In genomic region chr5:92309336-92309991, GRCh38 we compare ENCODE assay signal across 8 cellular contexts.
DNase-seq lines count a peak whose midpoint lies in the region; ATAC-seq, FAIRE-seq and TF ChIP-seq lines count a peak whose summit lies in the region.

No MANE protein-coding gene starts in this region.

- TF ChIP-seq CTCF in GM13977 (IDR thresholded peaks at IDR 0.05; ENCODE audit: extremely low read depth, insufficient read depth, missing control alignments) = peak; percentile 55

- no peaks in the 10 kb centered on the region for H3K36me3 ChIP-seq in effector memory CD4-positive, alpha-beta T cell (ENCODE audit: control insufficient read depth, insufficient read depth, low read length)

- no peaks in the 10 kb centered on the region for H3K27me3 ChIP-seq in effector memory CD4-positive, alpha-beta T cell (replicated peaks; ENCODE audit: control insufficient read depth, insufficient read depth, low read length, poor library complexity, severe bottlenecking)

- FAIRE-seq in A204.1 (lab: Jason Lieb, UNC) = peak; percentile 100
- peak; percentile 95 for FAIRE-seq in endometrium (lab: Jason Lieb, UNC)

- no peak overlapping the region for H3K4me3 ChIP-seq in effector memory CD4-positive, alpha-beta T cell (ENCODE audit: insufficient read depth, low read depth, low read length, poor library complexity, severe bottlenecking)

- no peak for ATAC-seq in GM21526 (IDR thresholded peaks at IDR 0.05; ENCODE audit: low FRiP score, unreplicated experiment)

- no peaks in the 10 kb centered on the region for H3K9me3 ChIP-seq in effector memory CD4-positive, alpha-beta T cell (ENCODE audit: control insufficient read depth, low read length)

- DNase-seq in GM13977 (ENCODE audit: low spot score) (peak; percentile 21), NCI-H345 treated with DMSO at 0.1 percent for 48 hours (lab: John Stamatoyannopoulos, UW; ENCODE audit: unreplicated experiment) (peak; percentile 65), pulmonary artery endothelial cell (ENCODE audit: low read depth, low spot score) (peak; percentile 0), T-helper 2 cell (no peak)
- DNase-seq in effector memory CD4-positive, alpha-beta T cell = no peak

- no peaks in the 10 kb centered on the region for H3K4me1 ChIP-seq in effector memory CD4-positive, alpha-beta T cell (ENCODE audit: control insufficient read depth, insufficient read depth, low read length, poor library complexity, severe bottlenecking)

- in situ Hi-C loops in GM13977 (cut with MboI; ENCODE audit: low pct_unique_long_range_greater_than_20kb, low sequenced_read_pairs, unreplicated experiment) = no loop called here

- no peak overlapping the region for H3K27ac ChIP-seq in effector memory CD4-positive, alpha-beta T cell (ENCODE audit: insufficient read depth, low read length, poor library complexity, severe bottlenecking)

Comparison
In these comparisons a context has a peak if more than half of its experiments do, and no peak if none do; other contexts are left out.
1. DNase-seq: peak in GM13977 (single experiment), NCI-H345 treated with DMSO at 0.1 percent for 48 hours (single experiment) and pulmonary artery endothelial cell (single experiment); none in effector memory CD4-positive, alpha-beta T cell (0 of 3) and T-helper 2 cell (0 of 5).